Comparison of ENCODE assay signal across 13 cellular contexts in genomic region chr9:2934241-2934650, GRCh38.
A peak's percentile ranks its signal among the peaks of the same experiment; 100 is the strongest.
DNase-seq lines count a peak whose midpoint lies in the region; ATAC-seq and TF ChIP-seq lines count a peak whose summit lies in the region.
"Had no signal": no experiment of that assay in that cellular context is flagged by ENCODE, and none has a peak within 500 bp of the region (broad histone marks: within the 10 kb centered on the region; RNA-seq: fewer than 3 reads in every experiment).

No MANE protein-coding gene starts in this region.

- CTCF ChIA-PET in WTC11 (lab: Charles Lee): no interaction called here

- no peak overlapping the region for H3K4me3 ChIP-seq in H7 (ENCODE audit: insufficient read depth, low read depth, low read length)
- H3K4me3 ChIP-seq in upper lobe of left lung: no peak overlapping the region
- H3K4me3 ChIP-seq: A549 had no signal

- TF ChIP-seq CTCF in WTC11 (IDR thresholded peaks at IDR 0.05) (no peak), upper lobe of left lung (IDR thresholded peaks at IDR 0.05) (no peak)

- DNase-seq in H7: peak; percentile 23
- DNase-seq in WTC11 (ENCODE audit: low spot score): no peak
- DNase-seq in myocyte (ENCODE audit: low read depth): peak; percentile 13
- DNase-seq in upper lobe of left lung: no peak
- no peak for DNase-seq in DMS 273 (lab: John Stamatoyannopoulos, UW; ENCODE audit: unreplicated experiment)
- DNase-seq: CD8-positive, alpha-beta T cell; DND-41; GF-D8 had no signal

- TF ChIP-seq POLR2A in upper lobe of left lung (IDR thresholded peaks at IDR 0.05): no peak

- H3K36me3 ChIP-seq in H7 (replicated peaks; ENCODE audit: control insufficient read depth, insufficient read depth, low read length) (no peaks in the 10 kb centered on the region), upper lobe of left lung (no peaks in the 10 kb centered on the region)

- H3K4me3 Mint-ChIP-seq in WTC11: no peak overlapping the region
- H3K4me3 Mint-ChIP-seq: CD14-positive monocyte; CD8-positive, alpha-beta T cell had no signal

- no peaks in the 10 kb centered on the region for H3K4me1 Mint-ChIP-seq in WTC11
- H3K4me1 Mint-ChIP-seq: CD14-positive monocyte had no signal

- peak; percentile 70 for ATAC-seq in WTC11
- peak; percentile 9 to 30 for ATAC-seq in upper lobe of left lung (ENCODE audit: low FRiP score in 2 of 2)
- ATAC-seq in HG03095 (IDR thresholded peaks at IDR 0.05; ENCODE audit: unreplicated experiment): no peak
- ATAC-seq in HG02870 (IDR thresholded peaks at IDR 0.05; ENCODE audit: unreplicated experiment): no peak
- ATAC-seq: A549; CD8-positive, alpha-beta T cell had no signal

- H3K27me3 ChIP-seq in H7 (ENCODE audit: control insufficient read depth, insufficient read depth, low read length): no peaks in the 10 kb centered on the region
- no peaks in the 10 kb centered on the region for H3K27me3 ChIP-seq in upper lobe of left lung

- H3K27me3 Mint-ChIP-seq in WTC11 (ENCODE audit: low read depth): no peaks in the 10 kb centered on the region

- WGBS in upper lobe of left lung, 2 donors: 69 to 74% methylated on average over 6 of the region's 7 CpGs

- no peaks in the 10 kb centered on the region for H3K4me1 ChIP-seq in upper lobe of left lung
- H3K4me1 ChIP-seq: A549 had no signal

- no peaks in the 10 kb centered on the region for H3K9me3 Mint-ChIP-seq in WTC11
- H3K9me3 Mint-ChIP-seq: CD8-positive, alpha-beta T cell had no signal

- no peaks in the 10 kb centered on the region for H3K9me3 ChIP-seq in upper lobe of left lung
- H3K9me3 ChIP-seq: A549 had no signal

- H3K27ac ChIP-seq in upper lobe of left lung: no peak overlapping the region
- H3K27ac ChIP-seq: A549, KMS-11 had no signal

- no peak for TF ChIP-seq EP300 in upper lobe of left lung (IDR thresholded peaks at IDR 0.05)

- POLR2A ChIA-PET in WTC11 (lab: Charles Lee): no interaction called here

- no peak overlapping the region for H3K27ac Mint-ChIP-seq in WTC11
- H3K27ac Mint-ChIP-seq: CD14-positive monocyte; CD8-positive, alpha-beta T cell had no signal

- H3K36me3 Mint-ChIP-seq in WTC11: no peaks in the 10 kb centered on the region
- H3K36me3 Mint-ChIP-seq: CD14-positive monocyte; CD8-positive, alpha-beta T cell had no signal

TF ChIP-seq in WTC11, 78 proteins besides CTCF, POLR2A, EP300 and RAD21:
- TF ChIP-seq GRHL2 (CRISPR knock-in tag; IDR thresholded peaks at IDR 0.05; ENCODE audit: insufficient replicate concordance, severe bottlenecking) (no peak), ZNF219 (CRISPR knock-in tag; IDR thresholded peaks at IDR 0.05; ENCODE audit: borderline replicate concordance) (no peak)

Comparison
In these comparisons a context has a peak if more than half of its experiments do, and no peak if none do; other contexts are left out.
1. DNase-seq: peak in H7 (single experiment) and myocyte (single experiment); none in WTC11 (single experiment), upper lobe of left lung (0 of 2) and DMS 273 (single experiment).
2. ATAC-seq: peak in WTC11 (single experiment) and upper lobe of left lung (2 of 2); none in HG03095 (single experiment) and HG02870 (single experiment).